Comparison of ENCODE assay signal across 20 cellular contexts in genomic region chr4:108370826-108371225, GRCh38.
DNase-seq lines count a peak whose midpoint lies in the region; ATAC-seq, FAIRE-seq and TF ChIP-seq lines count a peak whose summit lies in the region.
"Had no signal": no experiment of that assay in that cellular context is flagged by ENCODE, and none has a peak within 500 bp of the region (broad histone marks: within the 10 kb centered on the region; RNA-seq: fewer than 3 reads in every experiment).

No MANE protein-coding gene starts in this region.

- H3K79me2 ChIP-seq in DND-41 (ENCODE audit: insufficient read depth, low read length), result no peaks in the 10 kb centered on the region

- in situ Hi-C loops in brain microvascular endothelial cell (cut with HindIII; ENCODE audit: low pct_ligation_motif_present, low sequenced_read_pairs), result no loop called here

- no peaks in the 10 kb centered on the region for H3K27me3 ChIP-seq in DND-41 (ENCODE audit: insufficient read depth, low read length, poor library complexity)
- H3K27me3 ChIP-seq in brain microvascular endothelial cell (replicated peaks), result peaks cover 3% of the 10 kb centered on the region

- peak; percentile 24 for ATAC-seq in DND-41 (ENCODE audit: insufficient read depth, low read depth)
- ATAC-seq in HG03520 (IDR thresholded peaks at IDR 0.05; ENCODE audit: unreplicated experiment), result no peak

- H3K27ac Mint-ChIP-seq in T-helper 1 cell treated with Interleukin-12 subunit alpha and Interleukin-12 subunit beta and Interleukin-4 antibody, amounts not matched to agents 30 μg/mL and 1 μg/mL, for 36 hours, result peak overlapping the region; percentile 34
- H3K27ac Mint-ChIP-seq in activated naive CD8-positive, alpha-beta T cell treated with anti-CD3 and anti-CD28 coated beads for 36 hours, result peak overlapping the region; percentile 35
- H3K27ac Mint-ChIP-seq in nephron progenitor cell, result peak overlapping the region; percentile 87
- H3K27ac Mint-ChIP-seq: B cell; dendritic cell treated with granulocyte-macrophage colony-stimulating factor and Interleukin-4, amounts not matched to agents 40 ng/mL and 50 ng/mL, for 4 days had no signal

- peaks cover 31% of the 10 kb centered on the region for H3K27me3 Mint-ChIP-seq in T-helper 1 cell treated with Interleukin-12 subunit alpha and Interleukin-12 subunit beta and Interleukin-4 antibody, amounts not matched to agents 30 μg/mL and 1 μg/mL, for 36 hours (ENCODE audit: low read depth)
- H3K27me3 Mint-ChIP-seq in activated naive CD8-positive, alpha-beta T cell treated with anti-CD3 and anti-CD28 coated beads for 36 hours, result peaks cover 10% of the 10 kb centered on the region
- peaks cover 6% of the 10 kb centered on the region for H3K27me3 Mint-ChIP-seq in nephron progenitor cell (ENCODE audit: low read depth, poor library complexity)
- H3K27me3 Mint-ChIP-seq: dendritic cell treated with granulocyte-macrophage colony-stimulating factor and Interleukin-4, amounts not matched to agents 40 ng/mL and 50 ng/mL, for 4 days had no signal

- H3K4me1 ChIP-seq in DND-41 (ENCODE audit: insufficient read depth, low read length), result peaks cover 62% of the 10 kb centered on the region
- H3K4me1 ChIP-seq: left ventricle myocardium inferior had no signal

- H3K9ac ChIP-seq in DND-41 (ENCODE audit: low read depth, low read length), result peak overlapping the region; percentile 46

- H3K4me3 ChIP-seq in DND-41 (ENCODE audit: low read depth in 1 of 2, low read length in 2 of 2) (peak overlapping the region in 1 of 2 experiments; percentile 20; a peak in 2 of 4 replicates), brain microvascular endothelial cell (ENCODE audit: low read depth, low read length) (no peak overlapping the region)
- H3K4me3 ChIP-seq: left ventricle myocardium inferior, PC-9, spleen had no signal

- H3K4me1 Mint-ChIP-seq in T-helper 1 cell treated with Interleukin-12 subunit alpha and Interleukin-12 subunit beta and Interleukin-4 antibody, amounts not matched to agents 30 μg/mL and 1 μg/mL, for 36 hours (ENCODE audit: low read depth), result peaks cover 43% of the 10 kb centered on the region
- peaks cover 43% of the 10 kb centered on the region for H3K4me1 Mint-ChIP-seq in activated naive CD8-positive, alpha-beta T cell treated with anti-CD3 and anti-CD28 coated beads for 36 hours
- peaks cover 52% of the 10 kb centered on the region for H3K4me1 Mint-ChIP-seq in nephron progenitor cell
- H3K4me1 Mint-ChIP-seq: B cell had no signal

- DNase-seq in T-helper 1 cell (no peak), DND-41 (no peak), nephron progenitor cell (peak; percentile 33), brain microvascular endothelial cell (no peak), GM12891 (ENCODE audit: insufficient read length, low spot score) (no peak)
- no peak for DNase-seq in activated naive CD8-positive, alpha-beta T cell treated with anti-CD3 and anti-CD28 coated beads for 36 hours
- DNase-seq: left ventricle myocardium inferior, midbrain, NCI-H1436, occipital lobe, PC-9, SIG-M5, spleen had no signal

- H3K4me2 ChIP-seq in DND-41 (ENCODE audit: insufficient read depth, low read length), result peak overlapping the region; percentile 52
- H3K4me2 ChIP-seq: PC-9 had no signal

- no peak for TF ChIP-seq POLR2A in GM12891 (IDR thresholded peaks at IDR 0.05; ENCODE audit: low read depth, low read length)

- no peaks in the 10 kb centered on the region for H4K20me1 ChIP-seq in DND-41 (ENCODE audit: insufficient read depth, low read length)

- H3K4me3 Mint-ChIP-seq in T-helper 1 cell treated with Interleukin-12 subunit alpha and Interleukin-12 subunit beta and Interleukin-4 antibody, amounts not matched to agents 30 μg/mL and 1 μg/mL, for 36 hours, result peak overlapping the region; percentile 7
- H3K4me3 Mint-ChIP-seq in activated naive CD8-positive, alpha-beta T cell treated with anti-CD3 and anti-CD28 coated beads for 36 hours, result peak overlapping the region; percentile 72
- peak overlapping the region; percentile 53 for H3K4me3 Mint-ChIP-seq in nephron progenitor cell
- H3K4me3 Mint-ChIP-seq: B cell; dendritic cell treated with granulocyte-macrophage colony-stimulating factor and Interleukin-4, amounts not matched to agents 40 ng/mL and 50 ng/mL, for 4 days had no signal

- FAIRE-seq in GM12891 (lab: Jason Lieb, UNC), result no peak
- FAIRE-seq: D721Med, urothelium cell line had no signal

- H3K27ac ChIP-seq in DND-41 (ENCODE audit: low read length) (peak overlapping the region; percentile 83), brain microvascular endothelial cell (no peak overlapping the region)
- H3K27ac ChIP-seq: left ventricle myocardium inferior, PC-9, spleen had no signal

- no peak overlapping the region for H2AFZ ChIP-seq in DND-41 (ENCODE audit: low read depth, low read length)
- H2AFZ ChIP-seq: PC-9 had no signal

- H3K9me3 Mint-ChIP-seq in T-helper 1 cell treated with Interleukin-12 subunit alpha and Interleukin-12 subunit beta and Interleukin-4 antibody, amounts not matched to agents 30 μg/mL and 1 μg/mL, for 36 hours, result no peaks in the 10 kb centered on the region
- no peaks in the 10 kb centered on the region for H3K9me3 Mint-ChIP-seq in activated naive CD8-positive, alpha-beta T cell treated with anti-CD3 and anti-CD28 coated beads for 36 hours
- H3K9me3 Mint-ChIP-seq in nephron progenitor cell, result peaks cover 11% of the 10 kb centered on the region
- H3K9me3 Mint-ChIP-seq: dendritic cell treated with granulocyte-macrophage colony-stimulating factor and Interleukin-4, amounts not matched to agents 40 ng/mL and 50 ng/mL, for 4 days had no signal

- TF ChIP-seq CTCF in DND-41 (IDR thresholded peaks at IDR 0.05; ENCODE audit: borderline replicate concordance, extremely low read depth, low read length, poor library complexity, severe bottlenecking) (no peak), nephron progenitor cell (IDR thresholded peaks at IDR 0.05) (no peak), brain microvascular endothelial cell (IDR thresholded peaks at IDR 0.05; ENCODE audit: low read depth, low read length, missing control alignments) (no peak)

- H3K9me3 ChIP-seq in DND-41 (ENCODE audit: insufficient read depth, low read length, severe bottlenecking), result no peaks in the 10 kb centered on the region
- H3K9me3 ChIP-seq: left ventricle myocardium inferior, spleen had no signal

- peaks cover 2% of the 10 kb centered on the region for H3K36me3 Mint-ChIP-seq in T-helper 1 cell treated with Interleukin-12 subunit alpha and Interleukin-12 subunit beta and Interleukin-4 antibody, amounts not matched to agents 30 μg/mL and 1 μg/mL, for 36 hours (ENCODE audit: low read depth)
- H3K36me3 Mint-ChIP-seq in activated naive CD8-positive, alpha-beta T cell treated with anti-CD3 and anti-CD28 coated beads for 36 hours, result no peaks in the 10 kb centered on the region
- H3K36me3 Mint-ChIP-seq in nephron progenitor cell (ENCODE audit: low read depth), result peaks cover 5% of the 10 kb centered on the region
- H3K36me3 Mint-ChIP-seq: immature natural killer cell had no signal

- no peaks in the 10 kb centered on the region for H3K36me3 ChIP-seq in DND-41 (ENCODE audit: insufficient read depth, low read length)
- no peaks in the 10 kb centered on the region for H3K36me3 ChIP-seq in brain microvascular endothelial cell (replicated peaks)
- H3K36me3 ChIP-seq: left ventricle myocardium inferior, spleen had no signal

TF ChIP-seq in GM12891, 5 proteins besides CTCF, POLR2A, EP300 and RAD21:
- TF ChIP-seq POLR2AphosphoS5 (IDR thresholded peaks at IDR 0.05; ENCODE audit: low read depth, low read length), result no peak
- no peak for TF ChIP-seq POU2F2 (IDR thresholded peaks at IDR 0.05; ENCODE audit: low read depth, low read length)

Comparison
In these comparisons a context has a peak if more than half of its experiments do, and no peak if none do; other contexts are left out.
1. H3K27ac Mint-ChIP-seq: peak in every context shown above with its lines; median percentile 87 in nephron progenitor cell; 35 in activated naive CD8-positive, alpha-beta T cell treated with anti-CD3 and anti-CD28 coated beads for 36 hours; 34 in T-helper 1 cell treated with Interleukin-12 subunit alpha and Interleukin-12 subunit beta and Interleukin-4 antibody, amounts not matched to agents 30 μg/mL and 1 μg/mL, for 36 hours.
2. H3K4me3 Mint-ChIP-seq: peak in every context shown above with its lines; median percentile 72 in activated naive CD8-positive, alpha-beta T cell treated with anti-CD3 and anti-CD28 coated beads for 36 hours; 53 in nephron progenitor cell; 7 in T-helper 1 cell treated with Interleukin-12 subunit alpha and Interleukin-12 subunit beta and Interleukin-4 antibody, amounts not matched to agents 30 μg/mL and 1 μg/mL, for 36 hours.